Comparison of ENCODE assay signal across 13 cellular contexts in genomic region chr15:59162080-59162479, GRCh38. TPM values are rescaled to one million over a fixed set of nuclear protein-coding genes. Genes with fewer than 3 reads are reported as not detected.
"Had no signal": no experiment of that assay in that cellular context is flagged by ENCODE, and none has a peak within 500 bp of the region (broad histone marks: within the 10 kb centered on the region; RNA-seq: fewer than 3 reads in every experiment).

No MANE protein-coding gene starts in this region.

RNA-seq across cellular contexts. Expression of gene LDHAL6B, which starts 44.6 kb away (rescaled TPM):
- total RNA-seq: activated B cell treated with CpG ODN at 0.5 μM for 24 hours; activated CD4-positive, alpha-beta memory T cell treated with anti-CD3 and anti-CD28 coated beads for 36 hours; activated CD4-positive, alpha-beta memory T cell treated with anti-CD3 and anti-CD28 coated beads, Interleukin-2, amount 10 ng/mL, durations not matched to agents 7 days and 5 days; activated CD4-positive, alpha-beta T cell treated with anti-CD3 and anti-CD28 coated beads for 36 hours; activated CD4-positive, alpha-beta T cell treated with anti-CD3 and anti-CD28 coated beads, Interleukin-2, amount 10 ng/mL, durations not matched to agents 24 days and 14 days; activated CD4-positive, alpha-beta T cell treated with anti-CD3 and anti-CD28 coated beads, Interleukin-2, amount 10 ng/mL, durations not matched to agents 7 days and 5 days; activated CD8-positive, alpha-beta memory T cell treated with anti-CD3 and anti-CD28 coated beads for 36 hours; activated CD8-positive, alpha-beta memory T cell treated with anti-CD3 and anti-CD28 coated beads, Interleukin-2, amount 10 ng/mL, durations not matched to agents 7 days and 5 days; activated CD8-positive, alpha-beta T cell treated with anti-CD3 and anti-CD28 coated beads for 36 hours; activated CD8-positive, alpha-beta T cell treated with anti-CD3 and anti-CD28 coated beads, Interleukin-2, amount 10 ng/mL, durations not matched to agents 7 days and 5 days; T-helper 17 cell; T-helper 2 cell treated with Interferon-gamma antibody and Interleukin-4, amounts not matched to agents 100 ng/mL and 5 ng/mL, for 36 hours; WTC11 had no signal
